In the genomic region with DNA sequence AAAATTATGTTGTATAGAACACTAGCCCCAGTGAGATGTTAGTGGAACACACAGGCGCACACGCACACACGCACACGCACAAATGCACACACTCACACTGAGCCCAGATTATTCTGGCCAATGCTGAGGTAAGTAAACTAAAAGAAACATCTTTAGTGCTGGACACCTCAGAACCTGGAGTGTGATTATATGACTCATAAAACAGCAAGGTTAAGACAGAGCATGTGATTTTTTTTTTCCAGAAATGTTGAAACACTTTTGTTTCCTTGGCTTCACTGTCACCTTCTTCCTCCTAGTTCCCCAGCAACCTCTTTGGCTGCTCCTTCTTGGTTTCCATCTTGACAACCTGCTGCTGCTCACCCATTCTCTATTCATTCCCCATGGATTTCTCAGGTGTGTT, we compare ENCODE assay signal across 16 cellular contexts.
DNase-seq lines count a peak whose midpoint lies in the region; ATAC-seq and TF ChIP-seq lines count a peak whose summit lies in the region.
"Had no signal": no experiment of that assay in that cellular context is flagged by ENCODE, and none has a peak within 500 bp of the region (broad histone marks: within the 10 kb centered on the region; RNA-seq: fewer than 3 reads in every experiment).

No MANE protein-coding gene starts in this region.

- dilution Hi-C loops in mammary epithelial cell (cut with HindIII; ENCODE audit: low sequenced_read_pairs), result no loop called here

- no peaks in the 10 kb centered on the region for H3K36me3 ChIP-seq in mammary epithelial cell (ENCODE audit: insufficient read depth, low read length)
- H3K36me3 ChIP-seq: BLaER1 had no signal

- in situ Hi-C loops in Caki2 (cut with HindIII; ENCODE audit: low pct_unique_long_range_greater_than_20kb, low sequenced_read_pairs), result no loop called here
- in situ Hi-C loops in mammary epithelial cell (cut with MboI; ENCODE audit: low sequenced_read_pairs in 2 of 2), result loop anchor here in 1 of 2 donors (25.0 kb wide), 1 partner anchor 112 kb away; no protein-coding TSS in a partner anchor

- peak overlapping the region; percentile 45 for H3K4me2 ChIP-seq in mammary epithelial cell (ENCODE audit: insufficient read depth, low read depth, low read length)
- H3K4me2 ChIP-seq: A549, BLaER1 had no signal

- intact Hi-C loops in mammary epithelial cell (cut with micrococcal nuclease), result no loop called here

- 92% methylated on average over 4 of the region's 4 CpGs for WGBS in mammary epithelial cell (ENCODE audit: low coverage, missing lambda C conversion rate)

- H3K27ac ChIP-seq in mammary epithelial cell (ENCODE audit: insufficient read depth, low read depth, low read length), result peak overlapping the region; percentile 22
- H3K27ac ChIP-seq: A549, BLaER1 had no signal

- peak overlapping the region; percentile 80 for H2AFZ ChIP-seq in mammary epithelial cell (ENCODE audit: low read depth, low read length)

- ATAC-seq in HG02970 (IDR thresholded peaks at IDR 0.05; ENCODE audit: low FRiP score, unreplicated experiment), result no peak
- ATAC-seq: A549; CD8-positive, alpha-beta T cell had no signal

- no peak overlapping the region for H3K9ac ChIP-seq in mammary epithelial cell (ENCODE audit: insufficient read depth, low read length)
- H3K9ac ChIP-seq: BLaER1 had no signal

- BruUV-seq in mammary epithelial cell (replicated peaks; lab: Mats Ljungman, UMichigan), result no TSS peak

- no peaks in the 10 kb centered on the region for H4K20me1 ChIP-seq in mammary epithelial cell (ENCODE audit: insufficient read depth, low read length)
- H4K20me1 ChIP-seq: BLaER1 had no signal

- no peak for TF ChIP-seq CTCF in mammary epithelial cell (conservative IDR thresholded peaks at IDR 0.05 in 1 of 2, IDR thresholded peaks at IDR 0.05 in 1 of 2; ENCODE audit: extremely low read depth in 1 of 2, insufficient read depth in 1 of 2, low read depth in 1 of 2, low read length in 2 of 2)

- no peaks in the 10 kb centered on the region for H3K79me2 ChIP-seq in mammary epithelial cell (ENCODE audit: insufficient read depth, low read length)

- H3K4me1 ChIP-seq in mammary epithelial cell (ENCODE audit: insufficient read depth, low read length), result peaks cover 12% of the 10 kb centered on the region
- H3K4me1 ChIP-seq: A549, BLaER1 had no signal

- H3K27me3 ChIP-seq in mammary epithelial cell (ENCODE audit: insufficient read depth, low read length), result no peaks in the 10 kb centered on the region
- H3K27me3 ChIP-seq: BLaER1 had no signal

- CTCF ChIA-PET in mammary epithelial cell (lab: Charles Lee; ENCODE audit: low non-redundant PET), result no interaction called here

- H3K4me3 ChIP-seq in mammary epithelial cell (replicated peaks in 1 of 3; ENCODE audit: insufficient read depth in 1 of 3, low read depth in 2 of 3, low read length in 3 of 3), result no peak overlapping the region
- H3K4me3 ChIP-seq: A549, BLaER1 had no signal

- H3K9me3 ChIP-seq in mammary epithelial cell (replicated peaks; ENCODE audit: insufficient read depth, low read length), result no peaks in the 10 kb centered on the region
- H3K9me3 ChIP-seq: A549, BLaER1 had no signal

- DNase-seq in Caki2 (ENCODE audit: low read depth) (peak; percentile 72), HT1080 (ENCODE audit: low read depth) (peak; percentile 83), mammary epithelial cell (peak; percentile 77), kidney tubule cell (ENCODE audit: low spot score) (peak; percentile 86), NCI-H2227 (lab: John Stamatoyannopoulos, UW; ENCODE audit: unreplicated experiment) (no peak), NCI-H82 (lab: John Stamatoyannopoulos, UW) (no peak)
- DNase-seq: CD8-positive, alpha-beta T cell; DND-41; Karpas-422; NCI-H1105 treated with DMSO at 0.1 percent for 48 hours; NCI-H1694; NCI-H510A; NCI-H748 treated with DMSO at 0.1 percent for 48 hours had no signal

Comparison
In these comparisons a context has a peak if more than half of its experiments do, and no peak if none do; other contexts are left out.
1. DNase-seq: peak in Caki2 (single experiment), HT1080 (single experiment), mammary epithelial cell (single experiment) and kidney tubule cell (single experiment); none in NCI-H2227 (single experiment) and NCI-H82 (single experiment).